Comparison of ENCODE assay signal across 1 cellular context in genomic region chr5:151092750-151093149, GRCh38.
TF ChIP-seq lines count a peak whose summit lies in the region.

No MANE protein-coding gene starts in this region.

TF ChIP-seq in H1, 55 proteins besides CTCF, POLR2A, EP300 and RAD21:
- TF ChIP-seq TAF1 (IDR thresholded peaks at IDR 0.05; ENCODE audit: low read depth, low read length) = no peak
- no peak for TF ChIP-seq HDAC6 (IDR thresholded peaks at IDR 0.05; ENCODE audit: low read depth, low read length)
- no peak for TF ChIP-seq KDM4A (IDR thresholded peaks at IDR 0.05; ENCODE audit: low read depth, low read length, severe bottlenecking)
- no peak for TF ChIP-seq KDM5A (IDR thresholded peaks at IDR 0.05; ENCODE audit: low read length)
- no peak for TF ChIP-seq ZNF274 (IDR thresholded peaks at IDR 0.05; ENCODE audit: borderline replicate concordance, extremely low read depth, low read length)
- TF ChIP-seq EGR1 (IDR thresholded peaks at IDR 0.05; ENCODE audit: borderline replicate concordance, low read depth, low read length) = no peak
- no peak for TF ChIP-seq SP4 (IDR thresholded peaks at IDR 0.05; ENCODE audit: low read length)
- TF ChIP-seq GTF2F1 (IDR thresholded peaks at IDR 0.05; ENCODE audit: borderline replicate concordance, low read depth, low read length) = no peak
- TF ChIP-seq ASH2L (IDR thresholded peaks at IDR 0.05; ENCODE audit: low read length) = no peak
- no peak for TF ChIP-seq CEBPB (IDR thresholded peaks at IDR 0.05; ENCODE audit: low read depth, low read length)
- TF ChIP-seq BACH1 (IDR thresholded peaks at IDR 0.05; ENCODE audit: low read length) = no peak
- TF ChIP-seq POU5F1 (IDR thresholded peaks at IDR 0.05; ENCODE audit: low read depth, low read length) = no peak
- no peak for TF ChIP-seq BRCA1 (IDR thresholded peaks at IDR 0.05; ENCODE audit: low read depth, low read length)
- TF ChIP-seq SIN3A (conservative IDR thresholded peaks at IDR 0.05 in 1 of 2, IDR thresholded peaks at IDR 0.05 in 1 of 2; ENCODE audit: low read depth in 1 of 2, low read length in 2 of 2) = no peak
- TF ChIP-seq CREB1 (IDR thresholded peaks at IDR 0.05) = no peak
- no peak for TF ChIP-seq SUZ12 (IDR thresholded peaks at IDR 0.05; ENCODE audit: low read length)
- no peak for TF ChIP-seq YY1 (IDR thresholded peaks at IDR 0.05; ENCODE audit: low read depth, low read length)
- TF ChIP-seq BCL11A (IDR thresholded peaks at IDR 0.05; ENCODE audit: low read depth in 2 of 2, low read length in 2 of 2) = no peak
- TF ChIP-seq ATF3 (IDR thresholded peaks at IDR 0.05; ENCODE audit: insufficient read depth, low read depth, low read length) = no peak
